21 cellular contexts compared by ENCODE assay signal in the genomic region with DNA sequence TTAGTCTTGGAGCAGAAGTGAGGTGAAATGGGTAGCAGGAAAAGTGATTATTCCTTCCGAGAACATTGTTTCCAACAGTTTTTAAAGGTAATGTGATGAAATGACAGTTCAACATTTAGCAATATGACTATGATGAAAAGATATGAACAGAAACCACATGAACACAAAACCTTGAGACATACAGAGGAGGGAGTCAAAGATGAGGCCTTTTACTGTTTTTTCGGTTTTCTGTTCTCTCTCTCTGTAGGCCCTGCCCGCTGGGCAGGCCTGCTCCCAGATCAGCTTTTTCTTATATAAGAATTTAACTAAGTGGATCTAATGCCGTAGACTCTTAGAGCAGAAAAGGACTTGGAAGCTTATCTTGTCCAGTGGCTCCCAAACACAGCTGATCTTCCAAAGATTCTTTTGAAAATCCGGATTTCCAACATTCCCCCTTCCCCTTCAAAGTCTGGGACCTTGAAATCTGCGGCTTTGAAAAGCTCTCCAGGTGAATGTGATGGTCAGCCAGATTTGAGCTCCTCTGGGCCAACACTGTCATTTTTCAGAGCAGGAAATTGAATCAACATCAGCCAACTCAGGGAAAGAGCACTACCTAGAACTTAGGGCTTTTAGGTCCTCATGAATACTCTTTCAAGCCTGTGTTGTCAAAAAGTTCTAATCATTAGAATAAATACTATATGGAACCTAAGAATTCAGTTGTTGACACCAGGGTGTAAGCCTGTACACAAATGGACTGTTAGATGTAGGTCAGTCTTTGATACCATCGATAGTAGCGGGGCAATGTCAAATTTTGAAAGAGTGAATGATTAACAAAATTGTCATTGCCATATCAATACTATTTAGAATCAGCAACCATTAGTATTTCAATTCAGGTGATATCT. TPM values are rescaled to one million over a fixed set of nuclear protein-coding genes. Genes with fewer than 3 reads are reported as not detected.
A peak's percentile ranks its signal among the peaks of the same experiment; 100 is the strongest.
DNase-seq lines count a peak whose midpoint lies in the region; ATAC-seq, FAIRE-seq and TF ChIP-seq lines count a peak whose summit lies in the region.
"Had no signal": no experiment of that assay in that cellular context is flagged by ENCODE, and none has a peak within 500 bp of the region (broad histone marks: within the 10 kb centered on the region; RNA-seq: fewer than 3 reads in every experiment).

No MANE protein-coding gene starts in this region.

- in situ Hi-C loops in GM12878 (cut with MboI) (no loop called here), GM23248 (cut with MboI) (no loop called here)

- SMC1A ChIA-PET in GM12878 (lab: Charles Lee; ENCODE audit: uncharacterized antibody, unreplicated experiment), result interaction anchor here (0.6 to 1.3 kb wide), 5 partner anchors 11 to 332 kb away, joined by 3 read pairs; no protein-coding TSS in a partner anchor

- no peak for FAIRE-seq in GM12878 (lab: Jason Lieb, UNC)

- POLR2A ChIA-PET in GM12878 (lab: Charles Lee), result interaction anchor here (0.5 kb wide), 1 partner anchor 483 kb away, joined by 7 read pairs; no protein-coding TSS in a partner anchor

- peaks cover 4 to 36% of the 10 kb centered on the region in 2 donors for H3K36me3 Mint-ChIP-seq in activated naive CD4-positive, alpha-beta T cell treated with anti-CD3 and anti-CD28 coated beads, Interleukin-2, amount 50 U/mL, for 72 hours
- H3K36me3 Mint-ChIP-seq: memory B cell, natural killer cell had no signal

- RAD21 ChIA-PET in GM12878 (lab: Charles Lee; ENCODE audit: unreplicated experiment), result interaction anchor here (1.0 to 1.7 kb wide), 3 partner anchors 12 to 347 kb away, joined by 3 to 5 read pairs (median 3); no protein-coding TSS in a partner anchor

- DNase-seq in activated naive CD4-positive, alpha-beta T cell treated with anti-CD3 and anti-CD28 coated beads, Interleukin-2, amount 50 U/mL, for 72 hours (ENCODE audit: low spot score in 2 of 2), result no peak
- DNase-seq in activated naive CD4-positive, alpha-beta T cell treated with anti-CD3 and anti-CD28 coated beads, Interleukin-2, amount 50 U/mL, for 16 hours, result no peak
- DNase-seq in NOMO-1 (lab: John Stamatoyannopoulos, UW; ENCODE audit: unreplicated experiment in 2 of 2) (peak; percentile 20 to 74), GM12878 (ENCODE audit: low read depth, low spot score) (no peak), GM23248 (no peak), cerebellum (ENCODE audit: low spot score) (no peak), psoas muscle (no peak)
- DNase-seq: H7; head of caudate nucleus; MG63; natural killer cell; NCI-H2029; NCI-H510A; stimulated activated CD4-positive, alpha-beta T cell treated with anti-CD3 and anti-CD28 coated beads, Interleukin-12 subunit alpha, Interleukin-12 subunit beta, amount 100 ng/mL, for 4 hours; stomach had no signal

- 62% methylated on average over 8 of the region's 8 CpGs for WGBS in GM12878 (ENCODE audit: insufficient coverage, insufficient replicate concordance, low lambda C conversion rate, missing lambda C conversion rate)
- 91 to 94% methylated on average over 8 of the region's 8 CpGs for WGBS in GM23248 (ENCODE audit: low coverage in 1 of 2, low lambda C conversion rate in 2 of 2, missing lambda C conversion rate in 2 of 2), 2 experiments
- 85 to 96% (median 95%) methylated on average over 8 of the region's 8 CpGs for WGBS in psoas muscle, 3 donors

- ATAC-seq in activated naive CD4-positive, alpha-beta T cell treated with anti-CD3 and anti-CD28 coated beads, Interleukin-2, amount 50 U/mL, for 72 hours, result peak; percentile 74 to 89
- ATAC-seq in GM12878, result peak; percentile 40
- no peak for ATAC-seq in HG02884 (IDR thresholded peaks at IDR 0.05; ENCODE audit: unreplicated experiment)
- no peak for ATAC-seq in psoas muscle
- ATAC-seq: esophagus mucosa, SK-N-SH treated with all-trans-retinoic acid at 6 μM for 48 hours had no signal

- no peaks in the 10 kb centered on the region for H4K20me1 ChIP-seq in GM12878 (ENCODE audit: control insufficient read depth, insufficient read depth)
- no peaks in the 10 kb centered on the region for H4K20me1 ChIP-seq in GM23248 (ENCODE audit: insufficient read depth)

- peaks cover 3 to 14% of the 10 kb centered on the region in 2 donors for H3K9me3 Mint-ChIP-seq in activated naive CD4-positive, alpha-beta T cell treated with anti-CD3 and anti-CD28 coated beads, Interleukin-2, amount 50 U/mL, for 72 hours
- H3K9me3 Mint-ChIP-seq: activated naive CD4-positive, alpha-beta T cell treated with anti-CD3 and anti-CD28 coated beads, Interleukin-2, amount 50 U/mL, for 24 hours; natural killer cell had no signal

- TF ChIP-seq RAD21 in GM12878 (IDR thresholded peaks at IDR 0.05; ENCODE audit: insufficient read depth, low read depth, low read length), result no peak

- no peak overlapping the region for H3K4me3 ChIP-seq in GM12878
- H3K4me3 ChIP-seq in GM23248, result no peak overlapping the region
- no peak overlapping the region for H3K4me3 ChIP-seq in psoas muscle
- H3K4me3 ChIP-seq: MG63, stomach had no signal

- TF ChIP-seq CTCF in GM12878 (IDR thresholded peaks at IDR 0.05 in 2 of 3, conservative IDR thresholded peaks at IDR 0.05 in 1 of 3; ENCODE audit: control insufficient read depth in 2 of 3, extremely low read depth in 1 of 3, insufficient read depth in 1 of 3, low read depth in 3 of 3, low read length in 3 of 3) (no peak), psoas muscle (IDR thresholded peaks at IDR 0.05) (no peak)

- H3K4me2 ChIP-seq in GM12878 (ENCODE audit: control insufficient read depth, insufficient read depth), result no peak overlapping the region
- no peak overlapping the region for H3K4me2 ChIP-seq in GM23248 (ENCODE audit: unreplicated experiment)

- H3K9me3 ChIP-seq in GM12878 (replicated peaks; ENCODE audit: control insufficient read depth, insufficient read depth, low read length) (no peaks in the 10 kb centered on the region; the same call in 2 of the 3 replicates), GM23248 (ENCODE audit: low read depth) (no peaks in the 10 kb centered on the region), psoas muscle (no peaks in the 10 kb centered on the region)
- H3K9me3 ChIP-seq: MG63, stomach had no signal

- peak overlapping the region in 1 of 2 donors; percentile 53 for H3K27ac Mint-ChIP-seq in activated naive CD4-positive, alpha-beta T cell treated with anti-CD3 and anti-CD28 coated beads, Interleukin-2, amount 50 U/mL, for 72 hours
- H3K27ac Mint-ChIP-seq: activated naive CD4-positive, alpha-beta T cell treated with anti-CD3 and anti-CD28 coated beads, Interleukin-2, amount 50 U/mL, for 24 hours; memory B cell; natural killer cell; progenitor cell of endocrine pancreas had no signal

- no peaks in the 10 kb centered on the region for H3K9me2 ChIP-seq in GM23248 (ENCODE audit: insufficient read depth)

- H2AFZ ChIP-seq in GM12878 (ENCODE audit: control insufficient read depth, low read depth, low read length), result no peak overlapping the region; the same call in 1 of the 2 replicates
- H2AFZ ChIP-seq in GM23248, result no peak overlapping the region

- H3K27me3 ChIP-seq in GM12878 (replicated peaks in 1 of 2; ENCODE audit: control insufficient read depth in 2 of 2, insufficient read depth in 2 of 2, low read length in 1 of 2) (no peaks in the 10 kb centered on the region), GM23248 (replicated peaks; ENCODE audit: insufficient read depth) (no peaks in the 10 kb centered on the region), psoas muscle (ENCODE audit: insufficient read depth in 3 of 3, low read length in 2 of 3) (no peaks in the 10 kb centered on the region)
- H3K27me3 ChIP-seq: MG63, stomach had no signal

- no peak for TF ChIP-seq POLR2A in GM12878 (IDR thresholded peaks at IDR 0.05; ENCODE audit: low read depth, low read length)

- H3K9ac ChIP-seq in GM12878 (ENCODE audit: control insufficient read depth, insufficient read depth, low read length) (no peak overlapping the region), GM23248 (no peak overlapping the region)

- H3K4me1 ChIP-seq in GM12878 (ENCODE audit: control insufficient read depth, insufficient read depth, low read length), result peaks cover 23% of the 10 kb centered on the region
- H3K4me1 ChIP-seq in GM23248 (ENCODE audit: insufficient read depth), result no peaks in the 10 kb centered on the region
- H3K4me1 ChIP-seq in psoas muscle, result no peaks in the 10 kb centered on the region
- H3K4me1 ChIP-seq: stomach had no signal

- H3K36me3 ChIP-seq in GM12878 (ENCODE audit: control insufficient read depth in 2 of 2, insufficient read depth in 2 of 2, low read length in 1 of 2), result no peaks in the 10 kb centered on the region
- no peaks in the 10 kb centered on the region for H3K36me3 ChIP-seq in GM23248 (ENCODE audit: low read depth)
- no peaks in the 10 kb centered on the region for H3K36me3 ChIP-seq in psoas muscle (ENCODE audit: insufficient read depth in 1 of 2, low read depth in 1 of 2)
- H3K36me3 ChIP-seq: MG63, stomach had no signal

- no peaks in the 10 kb centered on the region for H3K79me2 ChIP-seq in GM12878 (ENCODE audit: control insufficient read depth, insufficient read depth, low read length)
- no peaks in the 10 kb centered on the region for H3K79me2 ChIP-seq in GM23248 (ENCODE audit: insufficient read depth)

- BruUV-seq in GM12878 (replicated peaks; lab: Mats Ljungman, UMichigan), result no TSS peak

- H3K27ac ChIP-seq in GM12878 (ENCODE audit: control insufficient read depth, insufficient read depth) (peak overlapping the region; percentile 27; the same call in 1 of the 2 replicates), GM23248 (no peak overlapping the region), psoas muscle (no peak overlapping the region)
- H3K27ac ChIP-seq: stomach had no signal

- TF ChIP-seq EP300 in GM12878 (IDR thresholded peaks at IDR 0.05; ENCODE audit: borderline replicate concordance in 1 of 2, control insufficient read depth in 1 of 2, low read depth in 2 of 2, low read length in 2 of 2), result no peak

- intact Hi-C loops in GM12878 (cut with micrococcal nuclease; ENCODE audit: unreplicated experiment), result no loop called here
- intact Hi-C loops in psoas muscle (cut with DNase I), result no loop called here

- CTCF ChIA-PET in GM12878 (lab: Yijun Ruan, JAX), result no interaction called here

- no peaks in the 10 kb centered on the region for H3F3A ChIP-seq in GM23248 (ENCODE audit: insufficient read depth)

RNA-seq across cellular contexts. Expression of a gene that starts 29.1 kb away (rescaled TPM):
- total RNA-seq in activated naive CD4-positive, alpha-beta T cell treated with anti-CD3 and anti-CD28 coated beads, Interleukin-2, amount 50 U/mL, for 72 hours, result 10 to 100 TPM; 15.9 to 36.6 TPM
- 19.3 and 19.4 TPM in 2 replicates for total RNA-seq in GM12878 (2013; cell fraction: nucleolus; rRNA removed)
- total RNA-seq in GM12878 (2014; rRNA removed), result 3.7 and 4.1 TPM in 2 replicates
- total RNA-seq in GM12878 (2014; rRNA removed; fragmentation: Illumina TruSeq; extraction: Trizol), result 6.6 and 6.8 TPM in 2 replicates
- total RNA-seq in GM12878 (2021), result 6.3 and 6.9 TPM in 2 replicates
- 4.0 TPM for polyA plus RNA-seq in GM12878 (2011; ENCODE audit: low read depth)
- 14.4 and 18.1 TPM in 2 replicates for polyA plus RNA-seq in GM12878 (2011; rRNA removed)
- polyA plus RNA-seq in GM12878 (2011; cell fraction: cytosol; rRNA removed), result 4.8 and 6.7 TPM in 2 replicates
- 7.5 TPM in 2 replicates for polyA plus RNA-seq in GM12878 (2011; cell fraction: nucleus; rRNA removed)
- 6.3 and 9.8 TPM in 2 replicates for polyA plus RNA-seq in GM12878 (2012)
- polyA plus RNA-seq in GM12878 (2014; fragmentation: Illumina TruSeq; extraction: Trizol), result 8.8 and 9.3 TPM in 2 replicates
- polyA plus RNA-seq in GM12878 (2014; fragmentation: Nextera tagmentation; extraction: Ambion mirVana), result 1 to 10 TPM; 2.4 to 3.3 TPM
- 3.8 and 4.4 TPM in 2 replicates for polyA plus RNA-seq in GM12878 (2014; rRNA removed)
- 1 to 10 TPM; 1.2 to 1.3 TPM for polyA plus RNA-seq in GM12878 (2016; fragmentation: Nextera tagmentation; extraction: Ambion mirVana)
- 8.2 and 11.0 TPM in 2 replicates for polyA minus RNA-seq in GM12878 (2011; rRNA and poly(A)+ RNA removed)
- polyA minus RNA-seq in GM12878 (2011; cell fraction: cytosol; rRNA and poly(A)+ RNA removed), result 4.9 and 5.8 TPM in 2 replicates
- polyA minus RNA-seq in GM12878 (2011; cell fraction: nucleus; rRNA and poly(A)+ RNA removed), result 7.7 and 9.3 TPM in 2 replicates
- 8.5 and 11.9 TPM in 2 replicates for total RNA-seq in GM23248 (2014; rRNA removed; shearing (Covaris generic))
- 2.8 and 3.3 TPM in 2 replicates for polyA plus RNA-seq in GM23248 (2016; fragmentation: Nextera tagmentation; extraction: Ambion mirVana)
- total RNA-seq in cerebellum, result 22.2 TPM
- total RNA-seq in psoas muscle, result 1 to 10 TPM; 4.5 to 6.1 (median 5.1) TPM
- polyA plus RNA-seq in psoas muscle, result 1 to 10 TPM; 2.7 to 3.9 (median 3.1) TPM

Comparison
In these comparisons a context has a peak if more than half of its experiments do, and no peak if none do; other contexts are left out.
1. ATAC-seq: peak in activated naive CD4-positive, alpha-beta T cell treated with anti-CD3 and anti-CD28 coated beads, Interleukin-2, amount 50 U/mL, for 72 hours (2 of 2) and GM12878 (single experiment); none in HG02884 (single experiment) and psoas muscle (0 of 4).
2. DNase-seq: peak in NOMO-1 (2 of 2); none in activated naive CD4-positive, alpha-beta T cell treated with anti-CD3 and anti-CD28 coated beads, Interleukin-2, amount 50 U/mL, for 72 hours (0 of 2), activated naive CD4-positive, alpha-beta T cell treated with anti-CD3 and anti-CD28 coated beads, Interleukin-2, amount 50 U/mL, for 16 hours (single experiment), GM12878 (single experiment), GM23248 (single experiment), cerebellum (single experiment) and psoas muscle (0 of 2).